20 cellular contexts compared by ENCODE assay signal in the genomic region with DNA sequence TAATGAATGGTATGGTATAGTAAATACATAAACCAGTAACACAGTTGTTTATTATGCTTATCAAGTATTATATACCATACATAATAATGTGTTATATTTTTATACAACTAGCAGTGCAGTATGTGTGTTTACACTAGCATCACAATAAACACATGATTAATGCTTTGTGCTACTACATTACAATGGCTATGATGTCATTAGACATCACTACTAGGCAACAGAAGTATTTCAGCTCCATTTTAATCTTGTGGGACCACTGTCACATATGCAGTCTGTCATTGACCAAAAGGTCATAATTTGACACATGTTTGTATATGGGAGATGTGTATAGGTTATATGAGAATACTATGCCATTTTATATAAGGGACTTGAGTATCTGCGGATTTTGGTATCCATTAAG. TPM values are rescaled to one million over a fixed set of nuclear protein-coding genes. Genes with fewer than 3 reads are reported as not detected.
DNase-seq lines count a peak whose midpoint lies in the region; ATAC-seq, FAIRE-seq and TF ChIP-seq lines count a peak whose summit lies in the region.
"Had no signal": no experiment of that assay in that cellular context is flagged by ENCODE, and none has a peak within 500 bp of the region (broad histone marks: within the 10 kb centered on the region; RNA-seq: fewer than 3 reads in every experiment).

No MANE protein-coding gene starts in this region.

- no peak overlapping the region for H3K27ac ChIP-seq in HEK293 (ENCODE audit: extremely low read depth, low read depth, low read length)
- H3K27ac ChIP-seq in brain microvascular endothelial cell, result peak overlapping the region; percentile 73
- H3K27ac ChIP-seq: RWPE1 had no signal

- CTCF ChIA-PET in HEK293 (lab: Yijun Ruan, JAX), result no interaction called here

- ATAC-seq in GM21717 (IDR thresholded peaks at IDR 0.05; ENCODE audit: unreplicated experiment) (no peak), GM21381 (IDR thresholded peaks at IDR 0.05; ENCODE audit: unreplicated experiment) (no peak)

- H3K27ac Mint-ChIP-seq in glutamatergic neuron (ENCODE audit: unreplicated experiment), result peak overlapping the region; percentile 65
- H3K27ac Mint-ChIP-seq: B cell; CD4-positive, alpha-beta T cell had no signal

- H3K4me3 Mint-ChIP-seq in glutamatergic neuron (ENCODE audit: unreplicated experiment), result no peak overlapping the region
- H3K4me3 Mint-ChIP-seq: B cell; CD4-positive, alpha-beta T cell had no signal

- no peaks in the 10 kb centered on the region for H3K9me3 ChIP-seq in HEK293 (ENCODE audit: control insufficient read depth, insufficient read depth, low read depth, low read length)

- no peaks in the 10 kb centered on the region for H3K4me1 ChIP-seq in HEK293 (ENCODE audit: control insufficient read depth, insufficient read depth, low read length)

- H3K36me3 ChIP-seq in HEK293 (ENCODE audit: control insufficient read depth in 2 of 2, insufficient read depth in 1 of 2, low read length in 2 of 2), result peaks cover 51 to 62% of the 10 kb centered on the region in 2 experiments
- peaks cover 32% of the 10 kb centered on the region for H3K36me3 ChIP-seq in brain microvascular endothelial cell (replicated peaks)

- no peaks in the 10 kb centered on the region for H3K27me3 Mint-ChIP-seq in glutamatergic neuron (ENCODE audit: unreplicated experiment)
- H3K27me3 Mint-ChIP-seq: B cell; CD4-positive, alpha-beta T cell had no signal

- FAIRE-seq in A204.1 (lab: Jason Lieb, UNC), result peak; percentile 3
- FAIRE-seq: H1 had no signal

- no peaks in the 10 kb centered on the region for H3K36me3 Mint-ChIP-seq in glutamatergic neuron (ENCODE audit: unreplicated experiment)

- DNase-seq in brain microvascular endothelial cell, result no peak
- no peak for DNase-seq in glutamatergic neuron
- no peak for DNase-seq in hepatic stellate cell (ENCODE audit: low spot score)
- DNase-seq in foreskin melanocyte, result no peak
- DNase-seq: CD4-positive, alpha-beta T cell; DMS79 treated with DMSO at 0.1 percent for 48 hours; GDM1; NCI-H1048; NCI-H146; NCI-H2081 treated with DMSO at 0.1 percent for 48 hours; NCI-H526 treated with DMSO at 0.1 percent for 48 hours; NK-92 treated with Interleukin-12 subunit alpha and Interleukin-12 subunit beta, amount 100 ng/mL, for 24 hours; OCI-M1 had no signal

- H3K4me3 ChIP-seq in HEK293 (ENCODE audit: low read depth, low read length) (no peak overlapping the region), brain microvascular endothelial cell (ENCODE audit: low read depth, low read length) (no peak overlapping the region)

- POLR2A ChIA-PET in HEK293 (lab: Yijun Ruan, JAX), result no interaction called here

- no peaks in the 10 kb centered on the region for H3K27me3 ChIP-seq in brain microvascular endothelial cell (replicated peaks)

- H3K9me3 Mint-ChIP-seq in glutamatergic neuron (ENCODE audit: unreplicated experiment), result peaks cover 1% of the 10 kb centered on the region
- H3K9me3 Mint-ChIP-seq: CD4-positive, alpha-beta T cell had no signal

- no peaks in the 10 kb centered on the region for H3K4me1 Mint-ChIP-seq in glutamatergic neuron (ENCODE audit: low read depth, unreplicated experiment)
- H3K4me1 Mint-ChIP-seq: B cell had no signal

- TF ChIP-seq CTCF in HEK293 (tag by site-specific recombination; IDR thresholded peaks at IDR 0.05), result no peak
- no peak for TF ChIP-seq CTCF in brain microvascular endothelial cell (IDR thresholded peaks at IDR 0.05; ENCODE audit: low read depth, low read length, missing control alignments)
- no peak for TF ChIP-seq CTCF in glutamatergic neuron (IDR thresholded peaks at IDR 0.05; ENCODE audit: partially characterized antibody, unreplicated experiment)

- in situ Hi-C loops in brain microvascular endothelial cell (cut with HindIII; ENCODE audit: low pct_ligation_motif_present, low sequenced_read_pairs), result no loop called here

TF ChIP-seq in HEK293, 187 proteins besides CTCF, POLR2A, EP300 and RAD21:
- TF ChIP-seq ZNF248 (tag by site-specific recombination; IDR thresholded peaks at IDR 0.05), result no peak
- TF ChIP-seq, protein P1, sequence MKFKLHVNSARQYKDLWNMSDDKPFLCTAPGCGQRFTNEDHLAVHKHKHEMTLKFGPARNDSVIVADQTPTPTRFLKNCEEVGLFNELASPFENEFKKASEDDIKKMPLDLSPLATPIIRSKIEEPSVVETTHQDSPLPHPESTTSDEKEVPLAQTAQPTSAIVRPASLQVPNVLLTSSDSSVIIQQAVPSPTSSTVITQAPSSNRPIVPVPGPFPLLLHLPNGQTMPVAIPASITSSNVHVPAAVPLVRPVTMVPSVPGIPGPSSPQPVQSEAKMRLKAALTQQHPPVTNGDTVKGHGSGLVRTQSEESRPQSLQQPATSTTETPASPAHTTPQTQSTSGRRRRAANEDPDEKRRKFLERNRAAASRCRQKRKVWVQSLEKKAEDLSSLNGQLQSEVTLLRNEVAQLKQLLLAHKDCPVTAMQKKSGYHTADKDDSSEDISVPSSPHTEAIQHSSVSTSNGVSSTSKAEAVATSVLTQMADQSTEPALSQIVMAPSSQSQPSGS (tag by site-specific recombination; IDR thresholded peaks at IDR 0.05; ENCODE audit: low read depth), result peak; percentile 69; the same call in 1 of the 2 replicates

RNA-seq across cellular contexts. Expression of a gene that starts 32.7 kb away (rescaled TPM):
- 35.6 TPM for total RNA-seq in glutamatergic neuron (ENCODE audit: unreplicated experiment)
